Comparison of ENCODE assay signal across 15 cellular contexts in the genomic region with DNA sequence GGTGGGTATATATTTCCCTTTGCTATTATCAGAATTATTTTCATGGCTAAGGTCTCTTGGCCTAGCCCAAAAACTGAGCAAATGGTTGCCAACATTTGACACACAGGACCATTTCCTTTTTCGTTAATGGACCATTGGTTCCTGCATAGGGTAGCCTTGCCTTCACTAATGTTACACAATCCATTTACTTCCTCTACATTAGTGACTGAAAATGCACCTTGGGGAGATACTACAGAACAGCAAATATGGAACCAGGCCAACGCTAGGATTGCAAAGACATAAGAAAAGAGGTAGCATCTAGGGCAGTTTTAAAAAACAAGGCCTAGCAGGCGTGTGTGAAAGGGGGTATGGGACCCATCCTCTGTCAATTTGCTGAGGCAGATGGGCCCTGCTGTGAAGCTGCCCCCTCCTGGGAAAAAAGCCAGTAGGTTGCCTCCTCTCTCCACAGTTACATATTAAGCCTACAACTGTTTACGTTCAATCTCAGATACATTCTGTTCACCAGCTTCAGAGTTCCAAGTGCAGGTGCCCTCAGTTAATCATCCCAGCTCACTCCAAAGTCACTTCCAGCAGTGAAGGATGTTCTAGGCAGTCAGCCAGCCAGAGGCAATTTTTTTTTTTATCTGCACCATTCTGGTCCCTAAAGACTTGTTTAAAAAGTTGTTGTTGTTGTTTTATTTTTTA. TPM values are rescaled to one million over a fixed set of nuclear protein-coding genes. Genes with fewer than 3 reads are reported as not detected.
DNase-seq lines count a peak whose midpoint lies in the region; ATAC-seq and TF ChIP-seq lines count a peak whose summit lies in the region.
"Had no signal": no experiment of that assay in that cellular context is flagged by ENCODE, and none has a peak within 500 bp of the region (broad histone marks: within the 10 kb centered on the region; RNA-seq: fewer than 3 reads in every experiment).

No MANE protein-coding gene starts in this region.

- H3K27ac Mint-ChIP-seq in effector memory CD8-positive, alpha-beta T cell: no peak overlapping the region
- H3K27ac Mint-ChIP-seq: activated CD4-positive, alpha-beta memory T cell treated with anti-CD3 and anti-CD28 coated beads for 36 hours; CD8-positive, alpha-beta T cell had no signal

- H3K9me2 ChIP-seq in hepatocyte (replicated peaks; ENCODE audit: insufficient read depth): no peaks in the 10 kb centered on the region

- DNase-seq in LHCN-M2 (ENCODE audit: low read depth) (peak; percentile 26), NCI-H524 treated with DMSO at 0.1 percent for 48 hours (lab: John Stamatoyannopoulos, UW) (peak; percentile 75), hepatocyte (ENCODE audit: low spot score) (no peak), smooth muscle cell of the brain vasculature (ENCODE audit: low read depth, low spot score) (peak; percentile 10), DMS53 treated with DMSO at 0.1 percent for 48 hours (lab: John Stamatoyannopoulos, UW; ENCODE audit: unreplicated experiment) (no peak)
- DNase-seq in effector memory CD8-positive, alpha-beta T cell: no peak
- DNase-seq: activated CD4-positive, alpha-beta memory T cell treated with anti-CD3 and anti-CD28 coated beads for 36 hours; CD8-positive, alpha-beta T cell; effector CD4-positive, alpha-beta T cell; foreskin fibroblast; Peyer's patch; T1000 had no signal

- no peak for ATAC-seq in HG03520 (IDR thresholded peaks at IDR 0.05; ENCODE audit: unreplicated experiment)
- ATAC-seq in effector memory CD8-positive, alpha-beta T cell (replicated peaks): no peak
- ATAC-seq: CD8-positive, alpha-beta T cell; sciatic nerve had no signal

- no peaks in the 10 kb centered on the region for H3K9me3 ChIP-seq in hepatocyte (ENCODE audit: low read depth)
- H3K9me3 ChIP-seq: Peyer's patch had no signal

- H2AFZ ChIP-seq in hepatocyte: no peak overlapping the region

- no peak overlapping the region for H3K4me3 Mint-ChIP-seq in effector memory CD8-positive, alpha-beta T cell
- H3K4me3 Mint-ChIP-seq: activated CD4-positive, alpha-beta memory T cell treated with anti-CD3 and anti-CD28 coated beads for 36 hours; CD8-positive, alpha-beta T cell had no signal

- 72% methylated on average over 4 of the region's 4 CpGs for WGBS in hepatocyte (ENCODE audit: low lambda C conversion rate, missing lambda C conversion rate)

- H3K79me2 ChIP-seq in hepatocyte: no peaks in the 10 kb centered on the region

- no peaks in the 10 kb centered on the region for H3K36me3 ChIP-seq in hepatocyte (replicated peaks; ENCODE audit: insufficient read depth, low read depth)

- H3K9me3 Mint-ChIP-seq in effector memory CD8-positive, alpha-beta T cell: no peaks in the 10 kb centered on the region
- H3K9me3 Mint-ChIP-seq: activated CD4-positive, alpha-beta memory T cell treated with anti-CD3 and anti-CD28 coated beads for 36 hours; CD8-positive, alpha-beta T cell had no signal

- H3K36me3 Mint-ChIP-seq in effector memory CD8-positive, alpha-beta T cell (ENCODE audit: insufficient read depth): peaks cover 13% of the 10 kb centered on the region

- H3K4me3 ChIP-seq in hepatocyte: no peak overlapping the region
- H3K4me3 ChIP-seq: Peyer's patch had no signal

- H3K27me3 Mint-ChIP-seq in effector memory CD8-positive, alpha-beta T cell: no peaks in the 10 kb centered on the region
- H3K27me3 Mint-ChIP-seq: activated CD4-positive, alpha-beta memory T cell treated with anti-CD3 and anti-CD28 coated beads for 36 hours had no signal

- H4K20me1 ChIP-seq in hepatocyte (ENCODE audit: insufficient read depth, poor library complexity, severe bottlenecking): no peaks in the 10 kb centered on the region

- H3K4me1 Mint-ChIP-seq in effector memory CD8-positive, alpha-beta T cell (ENCODE audit: low read depth in 2 of 2): no peaks in the 10 kb centered on the region

- H3K4me2 ChIP-seq in hepatocyte: no peak overlapping the region

- H3K27me3 ChIP-seq in hepatocyte: no peaks in the 10 kb centered on the region
- H3K27me3 ChIP-seq: Peyer's patch had no signal

- TF ChIP-seq CTCF in hepatocyte (IDR thresholded peaks at IDR 0.05; ENCODE audit: poor library complexity): no peak

- H3K27ac ChIP-seq in hepatocyte: peak overlapping the region; percentile 7
- H3K27ac ChIP-seq: Peyer's patch had no signal

- H3K4me1 ChIP-seq in hepatocyte (ENCODE audit: insufficient read depth): peaks cover 9% of the 10 kb centered on the region

RNA-seq across cellular contexts. Expression of a gene that starts 15.0 kb away (rescaled TPM):
- total RNA-seq in LHCN-M2 (2014; rRNA removed) (not detected in 2 replicates), hepatocyte (not detected in 2 replicates)
- not detected for polyA plus RNA-seq in LHCN-M2 (2012)
- 0.23 TPM in 1 of 2 replicates, not detected in the other for polyA plus RNA-seq in hepatocyte
- total RNA-seq: activated CD4-positive, alpha-beta memory T cell treated with anti-CD3 and anti-CD28 coated beads for 36 hours; CD8-positive, alpha-beta T cell; Peyer's patch had no signal

RNA-seq across cellular contexts. Expression of a gene that starts 26.1 kb away (rescaled TPM):
- total RNA-seq in LHCN-M2 (2014; rRNA removed) (0.11 TPM in 1 of 2 replicates, not detected in the other), hepatocyte (1.2 and 1.3 TPM in 2 replicates)
- polyA plus RNA-seq in LHCN-M2 (2012): not detected
- polyA plus RNA-seq in hepatocyte: 0.50 and 1.2 TPM in 2 replicates
- total RNA-seq: activated CD4-positive, alpha-beta memory T cell treated with anti-CD3 and anti-CD28 coated beads for 36 hours; CD8-positive, alpha-beta T cell; H4; Peyer's patch had no signal

RNA-seq across cellular contexts. Expression of a gene that starts 37.2 kb away (rescaled TPM):
- not detected in 2 replicates for total RNA-seq in LHCN-M2 (2014; rRNA removed)
- polyA plus RNA-seq in LHCN-M2 (2012): not detected
- 0.08 and 1.4 TPM in 2 replicates for total RNA-seq in hepatocyte
- 0.71 and 1.8 TPM in 2 replicates for polyA plus RNA-seq in hepatocyte
- total RNA-seq: activated CD4-positive, alpha-beta memory T cell treated with anti-CD3 and anti-CD28 coated beads for 36 hours; CD8-positive, alpha-beta T cell; H4; Peyer's patch; sciatic nerve had no signal

RNA-seq across cellular contexts. Expression of a gene that starts 37.5 kb away (rescaled TPM):
- total RNA-seq in LHCN-M2 (2014; rRNA removed) (167 and 177 TPM in 2 replicates), hepatocyte (22.1 and 22.2 TPM in 2 replicates)
- polyA plus RNA-seq in LHCN-M2 (2012): 75.2 TPM
- polyA plus RNA-seq in hepatocyte: 12.6 and 17.3 TPM in 2 replicates

Comparison
In these comparisons a context has a peak if more than half of its experiments do, and no peak if none do; other contexts are left out.
1. DNase-seq: peak in LHCN-M2 (single experiment), NCI-H524 treated with DMSO at 0.1 percent for 48 hours (single experiment) and smooth muscle cell of the brain vasculature (single experiment); none in hepatocyte (single experiment), DMS53 treated with DMSO at 0.1 percent for 48 hours (single experiment) and effector memory CD8-positive, alpha-beta T cell (0 of 3).